8 cellular contexts compared by ENCODE assay signal in the genomic region with DNA sequence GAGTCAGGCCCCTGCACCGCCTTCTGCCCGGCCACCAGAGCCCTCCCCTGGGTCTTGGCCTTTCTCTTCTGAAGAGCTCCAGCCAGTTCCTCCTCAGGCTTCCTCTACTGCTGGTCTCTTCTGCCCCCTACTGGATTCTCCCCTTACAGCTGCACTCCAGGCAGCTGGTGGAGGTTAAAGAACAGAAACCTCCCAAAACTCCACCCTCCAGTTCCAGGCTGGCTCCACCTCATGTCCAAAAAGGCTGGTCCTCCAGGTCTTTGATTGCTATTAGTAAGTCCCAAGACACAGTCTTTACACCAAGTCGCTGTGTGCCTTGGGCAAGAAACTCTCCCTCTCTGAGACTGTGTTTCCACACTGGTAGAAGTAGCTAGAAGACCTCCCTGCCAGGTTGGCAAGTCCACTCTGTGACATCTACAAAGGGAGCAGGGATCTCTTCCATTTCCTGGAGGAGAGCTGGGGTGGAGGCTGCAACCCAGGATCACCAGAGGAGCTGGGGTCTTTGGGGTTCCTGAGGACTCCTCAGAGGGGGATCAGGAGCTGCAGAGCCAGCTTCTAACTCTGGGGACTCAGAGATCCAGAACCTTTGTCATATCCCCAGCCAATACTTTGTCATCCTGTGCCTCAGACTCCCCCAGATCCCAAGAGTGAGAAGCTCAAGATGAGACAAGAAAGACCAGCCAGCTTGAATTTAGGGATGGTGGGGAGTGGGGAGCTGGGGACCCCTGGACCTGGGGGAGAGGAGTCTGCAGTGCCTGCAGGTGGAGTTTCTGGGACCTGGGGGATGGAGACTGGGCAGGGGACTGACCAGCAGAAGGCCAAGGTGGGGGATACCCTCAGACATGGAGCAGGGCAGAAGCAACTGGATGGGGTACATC. TPM values are rescaled to one million over a fixed set of nuclear protein-coding genes. Genes with fewer than 3 reads are reported as not detected.
DNase-seq lines count a peak whose midpoint lies in the region; ATAC-seq, FAIRE-seq and TF ChIP-seq lines count a peak whose summit lies in the region.

No MANE protein-coding gene starts in this region.

- H3K27me3 ChIP-seq in CD4-positive, alpha-beta T cell (ENCODE audit: control insufficient read depth, insufficient read depth, low read length), result no peaks in the 10 kb centered on the region

- no peaks in the 10 kb centered on the region for H3K4me1 Mint-ChIP-seq in CD4-positive, alpha-beta T cell (ENCODE audit: low read depth)

- intact Hi-C loops in CD4-positive, alpha-beta T cell (cut with DNase I, micrococcal nuclease), result loop anchor here (1.0 to 10.0 kb wide), 11 partner anchors 37 to 292 kb away; no protein-coding TSS in a partner anchor

- TF ChIP-seq POLR2A in H54 (IDR thresholded peaks at IDR 0.05; ENCODE audit: low read depth, low read length), result no peak

- ATAC-seq in CD4-positive, alpha-beta T cell (ENCODE audit: poor library complexity), result peak; percentile 90
- no peak for ATAC-seq in HG02852 (IDR thresholded peaks at IDR 0.05; ENCODE audit: unreplicated experiment)

- no peak overlapping the region for H3K4me3 Mint-ChIP-seq in CD4-positive, alpha-beta T cell

- no peaks in the 10 kb centered on the region for H3K36me3 Mint-ChIP-seq in CD4-positive, alpha-beta T cell (ENCODE audit: low read depth)

- no peak for FAIRE-seq in H54 (lab: Jason Lieb, UNC)

- no peaks in the 10 kb centered on the region for H3K9me3 ChIP-seq in CD4-positive, alpha-beta T cell (ENCODE audit: control insufficient read depth, low read length)

- CTCF ChIA-PET in CD4-positive, alpha-beta T cell (lab: Charles Lee), result interaction anchor here (0.6 to 2.4 kb wide), 24 partner anchors 16 to 297 kb away, joined by 3 to 31 read pairs (median 5); no protein-coding TSS in a partner anchor

- no peaks in the 10 kb centered on the region for H3K9me3 Mint-ChIP-seq in CD4-positive, alpha-beta T cell

- H3K27me3 Mint-ChIP-seq in CD4-positive, alpha-beta T cell, result no peaks in the 10 kb centered on the region

- H3K27ac ChIP-seq in CD4-positive, alpha-beta T cell (ENCODE audit: low read depth, low read length), result no peak overlapping the region

- DNase-seq in CD4-positive, alpha-beta T cell, result peak; percentile 43 to 64 (median 54)
- DNase-seq in H54 (ENCODE audit: insufficient read length, low spot score) (peak; percentile 63), NCI-H2227 (lab: John Stamatoyannopoulos, UW; ENCODE audit: unreplicated experiment) (peak; percentile 44), cerebellar cortex (ENCODE audit: low spot score) (peak; percentile 72), left kidney (ENCODE audit: low read depth, low spot score) (peak; percentile 82)
- peak in 3 of 4 experiments; percentile 21 to 44 (median 37) for DNase-seq in activated CD4-positive, CD25-positive, alpha-beta regulatory T cell (lab: John Stamatoyannopoulos, UW)
- DNase-seq in stimulated activated CD8-positive, alpha-beta memory T cell treated with anti-CD3 and anti-CD28 coated beads, Interleukin-12 subunit alpha, Interleukin-12 subunit beta, amount 100 ng/mL, for 1 hour (ENCODE audit: low read depth), result peak; percentile 40

- TF ChIP-seq CTCF in CD4-positive, alpha-beta T cell (IDR thresholded peaks at IDR 0.05), result peak; percentile 83

- POLR2A ChIA-PET in CD4-positive, alpha-beta T cell (lab: Charles Lee), result interaction anchor here (0.6 to 3.0 kb wide), 9 partner anchors 18 to 139 kb away, joined by 3 to 24 read pairs (median 5); no protein-coding TSS in a partner anchor

- H3K27ac Mint-ChIP-seq in CD4-positive, alpha-beta T cell, result no peak overlapping the region

RNA-seq across cellular contexts. Expression of a gene that starts 3.4 kb away (rescaled TPM):
- total RNA-seq in CD4-positive, alpha-beta T cell, result not detected
